12 cellular contexts compared by ENCODE assay signal in the genomic region with DNA sequence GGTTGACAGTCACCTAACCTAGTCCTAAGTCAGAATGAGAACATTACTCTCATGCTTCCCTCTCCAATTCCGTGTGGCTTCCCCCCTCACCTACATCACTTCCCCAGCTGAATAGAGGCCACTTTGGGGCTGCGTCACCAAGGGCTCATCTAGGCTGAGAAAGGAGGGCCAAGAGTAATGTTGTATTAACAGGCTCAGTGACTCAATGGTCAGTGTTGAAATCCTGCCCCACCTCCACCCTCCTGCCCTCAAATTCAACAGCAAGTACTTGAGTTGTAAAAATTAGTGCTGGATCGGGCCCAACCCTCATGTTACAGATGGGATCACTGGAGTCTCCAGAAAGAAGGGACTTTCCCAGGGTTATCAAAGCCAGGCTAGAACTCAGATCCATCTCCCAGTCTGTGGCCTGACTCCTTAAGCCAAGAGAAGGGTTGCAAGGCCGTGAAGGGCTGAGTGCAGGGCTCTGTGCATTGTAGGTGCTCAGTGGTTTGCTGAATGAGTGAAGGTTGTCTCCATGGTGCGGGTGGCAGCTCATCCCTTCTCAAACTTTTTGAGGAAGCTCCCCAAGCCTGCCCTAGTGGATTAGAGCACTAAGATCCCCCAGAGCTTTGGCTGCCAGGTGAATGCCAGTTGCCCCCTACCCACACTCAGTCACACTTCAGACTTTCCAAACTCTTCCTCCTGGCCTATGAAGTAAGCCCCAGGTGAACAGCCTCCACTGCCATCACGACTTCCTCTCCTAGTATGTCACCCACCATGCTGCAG. TPM values are rescaled to one million over a fixed set of nuclear protein-coding genes. Genes with fewer than 3 reads are reported as not detected.
DNase-seq lines count a peak whose midpoint lies in the region; ATAC-seq and TF ChIP-seq lines count a peak whose summit lies in the region.
"Had no signal": no experiment of that assay in that cellular context is flagged by ENCODE, and none has a peak within 500 bp of the region (broad histone marks: within the 10 kb centered on the region; RNA-seq: fewer than 3 reads in every experiment).

No MANE protein-coding gene starts in this region.

- peaks cover 20% of the 10 kb centered on the region for H3K4me1 Mint-ChIP-seq in CD4-positive, alpha-beta T cell (ENCODE audit: low read depth)

- no peaks in the 10 kb centered on the region for H3K36me3 Mint-ChIP-seq in CD4-positive, alpha-beta T cell (ENCODE audit: low read depth)
- H3K36me3 Mint-ChIP-seq: CD4-positive, alpha-beta memory T cell had no signal

- peaks cover 30% of the 10 kb centered on the region for H3K27me3 Mint-ChIP-seq in CD4-positive, alpha-beta T cell

- WGBS in lung, 2 donors, result 66% methylated on average over 6 of the region's 6 CpGs

- H3K27ac ChIP-seq in AG04450 (ENCODE audit: low read depth, low read length) (no peak overlapping the region), lung (ENCODE audit: low read depth in 1 of 2, low read length in 1 of 2) (no peak overlapping the region)
- no peak overlapping the region for H3K27ac ChIP-seq in CD4-positive, alpha-beta T cell (ENCODE audit: low read depth, low read length)
- H3K27ac ChIP-seq: WERI-Rb-1 had no signal

- no peak for TF ChIP-seq CTCF in AG04450 (IDR thresholded peaks at IDR 0.05; ENCODE audit: low read depth, low read length)
- no peak for TF ChIP-seq CTCF in lung (IDR thresholded peaks at IDR 0.05; ENCODE audit: control extremely low read depth, extremely low read depth)
- TF ChIP-seq CTCF in CD4-positive, alpha-beta T cell (IDR thresholded peaks at IDR 0.05), result no peak

- H3K36me3 ChIP-seq in lung (ENCODE audit: control insufficient read depth in 2 of 2, insufficient read depth in 2 of 2, low read length in 2 of 2), result no peaks in the 10 kb centered on the region
- H3K36me3 ChIP-seq: WERI-Rb-1 had no signal

- no peak overlapping the region for H3K4me3 ChIP-seq in AG04450 (ENCODE audit: low read depth, low read length)
- H3K4me3 ChIP-seq in lung, result no peak overlapping the region

- intact Hi-C loops in CD4-positive, alpha-beta T cell (cut with DNase I, micrococcal nuclease), result no loop called here

- H3K4me1 ChIP-seq in lung (ENCODE audit: control insufficient read depth in 2 of 2, insufficient read depth in 2 of 2, low read length in 2 of 2), result peaks cover 0 to 18% of the 10 kb centered on the region in 2 donors

- H3K9me3 ChIP-seq in AG04450 (ENCODE audit: control insufficient read depth, insufficient read depth, low read length), result no peaks in the 10 kb centered on the region; the same call in 1 of the 2 replicates
- no peaks in the 10 kb centered on the region for H3K9me3 ChIP-seq in lung (ENCODE audit: control insufficient read depth in 2 of 2, insufficient read depth in 1 of 2, low read length in 1 of 2)
- no peaks in the 10 kb centered on the region for H3K9me3 ChIP-seq in CD4-positive, alpha-beta T cell (ENCODE audit: control insufficient read depth, low read length)

- peak; percentile 73 for ATAC-seq in lung (ENCODE audit: insufficient read depth, low FRiP score)
- no peak for ATAC-seq in HG03521 (IDR thresholded peaks at IDR 0.05; ENCODE audit: unreplicated experiment)
- ATAC-seq in CD4-positive, alpha-beta T cell (ENCODE audit: poor library complexity), result no peak

- H3K27me3 ChIP-seq in AG04450 (ENCODE audit: control insufficient read depth, insufficient read depth, low read length) (peaks cover 50% of the 10 kb centered on the region), lung (ENCODE audit: control insufficient read depth, insufficient read depth) (no peaks in the 10 kb centered on the region)
- peaks cover 15% of the 10 kb centered on the region for H3K27me3 ChIP-seq in CD4-positive, alpha-beta T cell (ENCODE audit: control insufficient read depth, insufficient read depth, low read length)

- H3K4me3 Mint-ChIP-seq in CD4-positive, alpha-beta T cell, result no peak overlapping the region
- H3K4me3 Mint-ChIP-seq: CD4-positive, alpha-beta memory T cell had no signal

- POLR2A ChIA-PET in AG04450 (lab: Yijun Ruan, JAX), result no interaction called here
- POLR2A ChIA-PET in CD4-positive, alpha-beta T cell (lab: Charles Lee), result no interaction called here

- H3K9me3 Mint-ChIP-seq in CD4-positive, alpha-beta T cell, result no peaks in the 10 kb centered on the region
- H3K9me3 Mint-ChIP-seq: CD4-positive, alpha-beta memory T cell had no signal

- no peak overlapping the region for H3K27ac Mint-ChIP-seq in CD4-positive, alpha-beta T cell
- H3K27ac Mint-ChIP-seq: CD4-positive, alpha-beta memory T cell had no signal

- DNase-seq in AG04450 (ENCODE audit: low read depth, low spot score), result peak; percentile 18
- peak; percentile 90 for DNase-seq in HS-5 (ENCODE audit: low read depth)
- DNase-seq in amniotic epithelial cell (ENCODE audit: low read depth), result peak; percentile 96
- peak; percentile 76 for DNase-seq in lung (ENCODE audit: low spot score)
- no peak for DNase-seq in NCI-H2081 (lab: John Stamatoyannopoulos, UW)
- no peak for DNase-seq in CD4-positive, alpha-beta T cell
- no peak for DNase-seq in DMS 273 (lab: John Stamatoyannopoulos, UW; ENCODE audit: unreplicated experiment)
- DNase-seq: activated gamma-delta T cell; CD4-positive, alpha-beta memory T cell; NK-92 treated with Interleukin-12 subunit alpha and Interleukin-12 subunit beta, amount 100 ng/mL, for 24 hours; WERI-Rb-1 had no signal

- CTCF ChIA-PET in AG04450 (lab: Charles Lee), result no interaction called here
- CTCF ChIA-PET in CD4-positive, alpha-beta T cell (lab: Charles Lee), result no interaction called here

RNA-seq across cellular contexts. Expression of gene DGAT2, which starts 3.2 kb away (rescaled TPM):
- polyA plus RNA-seq in AG04450 (2011; rRNA removed) (0.43 and 0.56 TPM in 2 replicates), lung (10 to 100 TPM in 1 of 2 donors, 1 to 10 TPM in 1; 4.2 to 54.0 TPM)
- 0.14 and 0.87 TPM in 2 replicates for polyA minus RNA-seq in AG04450 (2011; rRNA and poly(A)+ RNA removed)
- 10 to 100 TPM in 1 of 2 donors, 1 to 10 TPM in 1; 5.7 to 11.1 TPM for total RNA-seq in lung
- under 1 TPM; 0.19 to 0.25 TPM for total RNA-seq in CD4-positive, alpha-beta T cell

RNA-seq across cellular contexts. Expression of gene UVRAG, which starts 43.2 kb away (rescaled TPM):
- polyA plus RNA-seq in AG04450 (2011; rRNA removed) (8.9 and 11.6 TPM in 2 replicates), lung (10 to 100 TPM in 1 of 2 donors, 1 to 10 TPM in 1; 8.7 to 13.2 TPM)
- 10.0 and 14.8 TPM in 2 replicates for polyA minus RNA-seq in AG04450 (2011; rRNA and poly(A)+ RNA removed)
- total RNA-seq in lung, result 10 to 100 TPM; 23.4 to 53.2 TPM
- 10 to 100 TPM; 16.5 to 19.5 TPM for total RNA-seq in CD4-positive, alpha-beta T cell

RNA-seq across cellular contexts. Expression of gene MOGAT2, which starts 54.2 kb away (rescaled TPM):
- polyA plus RNA-seq in AG04450 (2011; rRNA removed) (not detected in 2 replicates), lung (under 1 TPM in 1 of 2 donors, not detected in 1; 0.06 TPM)
- polyA minus RNA-seq in AG04450 (2011; rRNA and poly(A)+ RNA removed), result not detected in 2 replicates
- under 1 TPM in 1 of 2 donors, not detected in 1; 0.09 TPM for total RNA-seq in lung
- total RNA-seq in CD4-positive, alpha-beta T cell, result not detected
- total RNA-seq: CD4-positive, alpha-beta memory T cell had no signal
- polyA plus RNA-seq: CD4-positive, alpha-beta memory T cell had no signal

Comparison
In these comparisons a context has a peak if more than half of its experiments do, and no peak if none do; other contexts are left out.
1. DNase-seq: peak in AG04450 (single experiment), HS-5 (single experiment), amniotic epithelial cell (single experiment) and lung (single experiment); none in NCI-H2081 (0 of 2), CD4-positive, alpha-beta T cell (0 of 10) and DMS 273 (single experiment).
2. RNA of gene DGAT2, which starts 3.2 kb away (total RNA-seq): 5.7 to 11.1 TPM in lung; 0.19 to 0.25 TPM in CD4-positive, alpha-beta T cell; every median in the first group is over 4 times any median in the second.